25 cellular contexts compared by ENCODE assay signal in the genomic region with DNA sequence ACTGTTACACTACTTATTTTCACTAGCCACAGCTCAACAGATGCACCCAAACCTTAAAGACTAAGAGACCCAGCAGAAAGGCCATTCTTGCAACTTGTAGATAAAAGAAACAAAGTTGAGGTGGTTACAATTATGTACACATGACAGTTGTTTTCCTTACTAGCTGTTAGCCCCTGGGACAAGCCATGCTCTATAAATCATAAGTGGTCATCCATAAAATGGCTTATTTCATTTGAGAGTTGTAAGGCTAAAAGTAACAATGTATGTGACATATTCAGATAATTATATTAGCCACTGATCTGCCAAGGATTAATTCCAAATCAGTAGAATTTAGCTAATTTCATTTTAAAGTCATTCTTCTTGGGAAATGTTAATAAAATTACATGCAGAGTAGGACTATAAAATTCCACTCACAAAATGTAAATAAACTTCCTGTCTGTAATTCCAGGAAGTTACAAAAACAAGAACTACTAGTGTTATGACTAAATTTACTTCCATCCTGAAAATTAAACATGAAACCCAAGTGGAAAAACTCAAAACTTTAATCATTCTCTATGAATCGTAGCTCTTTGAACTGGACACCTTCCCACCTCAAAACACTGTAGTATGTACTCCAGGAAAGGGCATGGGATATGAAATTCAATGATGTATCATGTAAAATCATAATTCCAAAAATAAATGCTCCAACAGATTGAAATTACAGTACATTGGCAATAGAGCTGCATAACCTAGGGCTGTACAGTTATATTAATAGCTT. TPM values are rescaled to one million over a fixed set of nuclear protein-coding genes. Genes with fewer than 3 reads are reported as not detected.
DNase-seq lines count a peak whose midpoint lies in the region; ATAC-seq, FAIRE-seq and TF ChIP-seq lines count a peak whose summit lies in the region.
"Had no signal": no experiment of that assay in that cellular context is flagged by ENCODE, and none has a peak within 500 bp of the region (broad histone marks: within the 10 kb centered on the region; RNA-seq: fewer than 3 reads in every experiment).

No MANE protein-coding gene starts in this region.

- H2AFZ ChIP-seq in endothelial cell of umbilical vein (ENCODE audit: low read depth, low read length), result no peak overlapping the region

- CTCF ChIA-PET in endothelial cell of umbilical vein (lab: Charles Lee) (interaction anchor here (1.0 to 2.0 kb wide), 7 partner anchors 9 to 42 kb away, joined by 3 to 8 read pairs (median 3); no protein-coding TSS in a partner anchor), Caco-2 (lab: Charles Lee) (interaction anchor here (0.6 kb wide), 1 partner anchor 13 kb away, joined by 8 read pairs; a partner anchor contains a TSS)

- peak overlapping the region; percentile 17 for H3K27ac Mint-ChIP-seq in T-helper 2 cell treated with Interferon-gamma antibody and Interleukin-4, amounts not matched to agents 5 μg/mL and 100 μg/mL, for 36 hours
- peak overlapping the region; percentile 76 for H3K27ac Mint-ChIP-seq in activated T-helper 1 cell treated with anti-CD3 and anti-CD28 coated beads, Interleukin-12 subunit alpha, Interleukin-12 subunit beta, Interleukin-2, Interleukin-4 antibody, amounts not matched to agents 30 ng/mL and 10 ng/mL and 1 ng/mL, durations not matched to agents 14 hours and 24 hours and 36 hours
- H3K27ac Mint-ChIP-seq in Caco-2 (ENCODE audit: unreplicated experiment), result no peak overlapping the region
- H3K27ac Mint-ChIP-seq: naive B cell had no signal

- TF ChIP-seq CTCF in endothelial cell of umbilical vein (IDR thresholded peaks at IDR 0.05; ENCODE audit: extremely low read depth in 1 of 2, insufficient read depth in 1 of 2, low read depth in 1 of 2, low read length in 2 of 2), result no peak
- no peak for TF ChIP-seq CTCF in Caco-2 (IDR thresholded peaks at IDR 0.05; ENCODE audit: insufficient read depth in 1 of 2, low read depth in 1 of 2, low read length in 1 of 2, severe bottlenecking in 1 of 2, unreplicated experiment in 1 of 2)

- H3K4me1 ChIP-seq in endothelial cell of umbilical vein (ENCODE audit: control insufficient read depth, extremely low read depth, insufficient read depth, low read length) (peaks cover 9% of the 10 kb centered on the region), Caco-2 (no peaks in the 10 kb centered on the region)

- no peaks in the 10 kb centered on the region for H3K9me1 ChIP-seq in endothelial cell of umbilical vein (replicated peaks; ENCODE audit: control insufficient read depth, extremely low read depth, insufficient read depth, low read length)

- H3K27me3 Mint-ChIP-seq in T-helper 2 cell treated with Interferon-gamma antibody and Interleukin-4, amounts not matched to agents 5 μg/mL and 100 μg/mL, for 36 hours (ENCODE audit: low read depth), result no peaks in the 10 kb centered on the region
- no peaks in the 10 kb centered on the region for H3K27me3 Mint-ChIP-seq in activated T-helper 1 cell treated with anti-CD3 and anti-CD28 coated beads, Interleukin-12 subunit alpha, Interleukin-12 subunit beta, Interleukin-2, Interleukin-4 antibody, amounts not matched to agents 30 ng/mL and 10 ng/mL and 1 ng/mL, durations not matched to agents 14 hours and 24 hours and 36 hours (ENCODE audit: insufficient read depth)
- H3K27me3 Mint-ChIP-seq in Caco-2 (ENCODE audit: insufficient read depth, unreplicated experiment), result no peaks in the 10 kb centered on the region
- H3K27me3 Mint-ChIP-seq: central memory CD8-positive, alpha-beta T cell; naive B cell had no signal

- no peaks in the 10 kb centered on the region for H3K9me3 Mint-ChIP-seq in T-helper 2 cell treated with Interferon-gamma antibody and Interleukin-4, amounts not matched to agents 5 μg/mL and 100 μg/mL, for 36 hours
- H3K9me3 Mint-ChIP-seq in activated T-helper 1 cell treated with anti-CD3 and anti-CD28 coated beads, Interleukin-12 subunit alpha, Interleukin-12 subunit beta, Interleukin-2, Interleukin-4 antibody, amounts not matched to agents 30 ng/mL and 10 ng/mL and 1 ng/mL, durations not matched to agents 14 hours and 24 hours and 36 hours, result no peaks in the 10 kb centered on the region
- H3K9me3 Mint-ChIP-seq in Caco-2 (ENCODE audit: unreplicated experiment), result no peaks in the 10 kb centered on the region
- H3K9me3 Mint-ChIP-seq: central memory CD8-positive, alpha-beta T cell; naive B cell had no signal

- H3K9ac ChIP-seq in endothelial cell of umbilical vein (replicated peaks; ENCODE audit: extremely low read depth, insufficient read depth, low read length), result no peak overlapping the region

- H3K4me1 Mint-ChIP-seq in T-helper 2 cell treated with Interferon-gamma antibody and Interleukin-4, amounts not matched to agents 5 μg/mL and 100 μg/mL, for 36 hours (ENCODE audit: low read depth), result peaks cover 35% of the 10 kb centered on the region
- H3K4me1 Mint-ChIP-seq in activated T-helper 1 cell treated with anti-CD3 and anti-CD28 coated beads, Interleukin-12 subunit alpha, Interleukin-12 subunit beta, Interleukin-2, Interleukin-4 antibody, amounts not matched to agents 30 ng/mL and 10 ng/mL and 1 ng/mL, durations not matched to agents 14 hours and 24 hours and 36 hours (ENCODE audit: low read depth), result peaks cover 42% of the 10 kb centered on the region
- H3K4me1 Mint-ChIP-seq in Caco-2 (ENCODE audit: low read depth, unreplicated experiment), result no peaks in the 10 kb centered on the region
- H3K4me1 Mint-ChIP-seq: central memory CD8-positive, alpha-beta T cell had no signal

- peak overlapping the region; percentile 44 for H3K4me2 ChIP-seq in endothelial cell of umbilical vein (ENCODE audit: insufficient read depth, low read length)

- peak overlapping the region; percentile 14 for H3K4me3 Mint-ChIP-seq in T-helper 2 cell treated with Interferon-gamma antibody and Interleukin-4, amounts not matched to agents 5 μg/mL and 100 μg/mL, for 36 hours
- peak overlapping the region; percentile 7 for H3K4me3 Mint-ChIP-seq in activated T-helper 1 cell treated with anti-CD3 and anti-CD28 coated beads, Interleukin-12 subunit alpha, Interleukin-12 subunit beta, Interleukin-2, Interleukin-4 antibody, amounts not matched to agents 30 ng/mL and 10 ng/mL and 1 ng/mL, durations not matched to agents 14 hours and 24 hours and 36 hours
- H3K4me3 Mint-ChIP-seq in Caco-2 (ENCODE audit: unreplicated experiment), result no peak overlapping the region
- H3K4me3 Mint-ChIP-seq: central memory CD8-positive, alpha-beta T cell; naive B cell had no signal

- peaks cover 34% of the 10 kb centered on the region for H3K36me3 Mint-ChIP-seq in T-helper 2 cell treated with Interferon-gamma antibody and Interleukin-4, amounts not matched to agents 5 μg/mL and 100 μg/mL, for 36 hours (ENCODE audit: low read depth)
- H3K36me3 Mint-ChIP-seq in activated T-helper 1 cell treated with anti-CD3 and anti-CD28 coated beads, Interleukin-12 subunit alpha, Interleukin-12 subunit beta, Interleukin-2, Interleukin-4 antibody, amounts not matched to agents 30 ng/mL and 10 ng/mL and 1 ng/mL, durations not matched to agents 14 hours and 24 hours and 36 hours (ENCODE audit: low read depth), result peaks cover 38% of the 10 kb centered on the region
- H3K36me3 Mint-ChIP-seq in Caco-2 (ENCODE audit: insufficient read depth, unreplicated experiment), result peaks cover 11% of the 10 kb centered on the region

- POLR2A ChIA-PET in endothelial cell of umbilical vein (lab: Charles Lee) (no interaction called here), Caco-2 (lab: Charles Lee) (no interaction called here)

- peaks cover 0 to 7% of the 10 kb centered on the region in 2 experiments for H3K36me3 ChIP-seq in endothelial cell of umbilical vein (ENCODE audit: control insufficient read depth in 2 of 2, extremely low read depth in 1 of 2, insufficient read depth in 2 of 2, low read length in 2 of 2)
- H3K36me3 ChIP-seq in Caco-2 (ENCODE audit: control insufficient read depth, insufficient read depth, low read length), result peaks cover 3% of the 10 kb centered on the region

- no peak overlapping the region for H3K27ac ChIP-seq in endothelial cell of umbilical vein (ENCODE audit: insufficient read depth, low read depth, low read length)
- H3K27ac ChIP-seq: dorsolateral prefrontal cortex, Peyer's patch, tibial artery had no signal

- FAIRE-seq in endothelial cell of umbilical vein (lab: Jason Lieb, UNC), result peak; percentile 52
- FAIRE-seq: A204.1, islet of Langerhans had no signal

- peaks cover 32% of the 10 kb centered on the region for H3K79me2 ChIP-seq in endothelial cell of umbilical vein (ENCODE audit: control insufficient read depth, insufficient read depth, low read length)

- H3K4me3 ChIP-seq in endothelial cell of umbilical vein (replicated peaks in 1 of 3; ENCODE audit: insufficient read depth in 1 of 3, low read depth in 1 of 3, low read length in 3 of 3) (no peak overlapping the region), Caco-2 (ENCODE audit: low read depth, low read length) (no peak overlapping the region)
- H3K4me3 ChIP-seq: dorsolateral prefrontal cortex, Peyer's patch, tibial artery had no signal

- intact Hi-C loops in activated T-helper 1 cell treated with anti-CD3 and anti-CD28 coated beads, Interleukin-12 subunit alpha, Interleukin-12 subunit beta, Interleukin-2, Interleukin-4 antibody, amounts not matched to agents 30 ng/mL and 10 ng/mL and 1 ng/mL, durations not matched to agents 14 hours and 24 hours and 36 hours (cut with micrococcal nuclease), result no loop called here
- intact Hi-C loops in endothelial cell of umbilical vein (cut with micrococcal nuclease) (no loop called here), Caco-2 (cut with micrococcal nuclease; ENCODE audit: unreplicated experiment) (no loop called here)

- dilution Hi-C loops in endothelial cell of umbilical vein (cut with MboI; ENCODE audit: extremely low pct_ligation_motif_present, low sequenced_read_pairs), result no loop called here

- H3K27me3 ChIP-seq in endothelial cell of umbilical vein (ENCODE audit: control insufficient read depth in 2 of 2, insufficient read depth in 2 of 2, low read length in 2 of 2), result no peaks in the 10 kb centered on the region
- H3K27me3 ChIP-seq in Caco-2 (replicated peaks; ENCODE audit: control insufficient read depth, insufficient read depth, low read length), result no peaks in the 10 kb centered on the region
- H3K27me3 ChIP-seq: dorsolateral prefrontal cortex, Peyer's patch, tibial artery had no signal

- no peak for DNase-seq in T-helper 2 cell treated with Interferon-gamma antibody and Interleukin-4, amounts not matched to agents 5 μg/mL and 100 μg/mL, for 36 hours (ENCODE audit: low spot score)
- no peak for DNase-seq in T-helper 2 cell
- peak; percentile 45 for DNase-seq in CD1c-positive myeloid dendritic cell (ENCODE audit: extremely low spot score)
- DNase-seq in activated T-helper 1 cell treated with anti-CD3 and anti-CD28 coated beads, Interleukin-12 subunit alpha, Interleukin-12 subunit beta, Interleukin-2, Interleukin-4 antibody, amounts not matched to agents 30 ng/mL and 10 ng/mL and 1 ng/mL, durations not matched to agents 14 hours and 24 hours and 36 hours (ENCODE audit: low spot score), result no peak
- peak; percentile 32 for DNase-seq in endothelial cell of umbilical vein (ENCODE audit: low read depth, low spot score)
- DNase-seq in stimulated activated CD4-positive, alpha-beta T cell treated with anti-CD3 and anti-CD28 coated beads, Interleukin-12 subunit alpha, Interleukin-12 subunit beta, amount 100 ng/mL, for 4 hours, result no peak
- no peak for DNase-seq in Caco-2
- DNase-seq: AML-193, dorsolateral prefrontal cortex, GDM1, glutamatergic neuron, H7, naive B cell, NCI-H1092, NCI-H187 treated with DMSO at 0.1 percent for 48 hours, NCI-H526 treated with DMSO at 0.1 percent for 48 hours, Peyer's patch, SHP77 treated with DMSO at 0.1 percent for 48 hours, SW 1271 had no signal

- BruUV-seq in endothelial cell of umbilical vein (replicated peaks; lab: Mats Ljungman, UMichigan) (no TSS peak), Caco-2 (replicated peaks; lab: Mats Ljungman, UMichigan) (no TSS peak)

- ATAC-seq in HG02938 (IDR thresholded peaks at IDR 0.05; ENCODE audit: unreplicated experiment), result no peak

- H3K9me3 ChIP-seq in endothelial cell of umbilical vein (replicated peaks; ENCODE audit: control insufficient read depth, insufficient read depth, low read length) (no peaks in the 10 kb centered on the region), Caco-2 (no peaks in the 10 kb centered on the region)
- H3K9me3 ChIP-seq: Peyer's patch, tibial artery had no signal

- no peaks in the 10 kb centered on the region for H4K20me1 ChIP-seq in endothelial cell of umbilical vein (replicated peaks; ENCODE audit: control insufficient read depth, extremely low read depth, insufficient read depth, low read length)

- TF ChIP-seq POLR2A in endothelial cell of umbilical vein (IDR thresholded peaks at IDR 0.05; ENCODE audit: low read depth, low read length), result no peak

RNA-seq across cellular contexts. Expression of a gene that starts 13.3 kb away (rescaled TPM):
- 169 and 171 TPM in 2 replicates for total RNA-seq in activated T-helper 1 cell treated with anti-CD3 and anti-CD28 coated beads, Interleukin-12 subunit alpha, Interleukin-12 subunit beta, Interleukin-2, Interleukin-4 antibody, amounts not matched to agents 30 ng/mL and 10 ng/mL and 1 ng/mL, durations not matched to agents 14 hours and 24 hours and 36 hours
- total RNA-seq in endothelial cell of umbilical vein (32.7 and 35.3 TPM in 2 replicates), Caco-2 (2022) (40.6 and 46.4 TPM in 2 replicates)
- 47.0 and 59.7 TPM in 2 replicates for polyA plus RNA-seq in endothelial cell of umbilical vein
- polyA plus RNA-seq in endothelial cell of umbilical vein (2011; cell fraction: cytosol; rRNA removed), result 30.4 and 34.8 TPM in 2 replicates
- 112 and 119 TPM in 2 replicates for polyA plus RNA-seq in endothelial cell of umbilical vein (2011; cell fraction: nucleus; rRNA removed)
- 24.8 and 31.4 TPM in 2 replicates for polyA plus RNA-seq in endothelial cell of umbilical vein (2012)
- 107 and 132 TPM in 2 replicates for polyA minus RNA-seq in endothelial cell of umbilical vein
- 6.9 TPM for polyA minus RNA-seq in endothelial cell of umbilical vein (2011; cell fraction: cytosol; rRNA and poly(A)+ RNA removed)
- polyA minus RNA-seq in endothelial cell of umbilical vein (2011; cell fraction: nucleus; rRNA and poly(A)+ RNA removed), result 55.9 and 68.8 TPM in 2 replicates

RNA-seq across cellular contexts. Expression of a gene that starts 18.8 kb away (rescaled TPM):
- total RNA-seq in activated T-helper 1 cell treated with anti-CD3 and anti-CD28 coated beads, Interleukin-12 subunit alpha, Interleukin-12 subunit beta, Interleukin-2, Interleukin-4 antibody, amounts not matched to agents 30 ng/mL and 10 ng/mL and 1 ng/mL, durations not matched to agents 14 hours and 24 hours and 36 hours, result 23.9 and 27.0 TPM in 2 replicates
- total RNA-seq in endothelial cell of umbilical vein, result not detected in 2 replicates
- polyA plus RNA-seq in endothelial cell of umbilical vein, result not detected in 2 replicates
- polyA plus RNA-seq in endothelial cell of umbilical vein (2011; cell fraction: cytosol; rRNA removed), result 0.08 TPM in 1 of 2 replicates, not detected in the other
- not detected in 2 replicates for polyA plus RNA-seq in endothelial cell of umbilical vein (2011; cell fraction: nucleus; rRNA removed)
- not detected in 2 replicates for polyA plus RNA-seq in endothelial cell of umbilical vein (2012)
- not detected in 2 replicates for polyA minus RNA-seq in endothelial cell of umbilical vein
- not detected for polyA minus RNA-seq in endothelial cell of umbilical vein (2011; cell fraction: cytosol; rRNA and poly(A)+ RNA removed)
- not detected in 2 replicates for polyA minus RNA-seq in endothelial cell of umbilical vein (2011; cell fraction: nucleus; rRNA and poly(A)+ RNA removed)
- total RNA-seq in Caco-2 (2022), result 3.8 and 4.1 TPM in 2 replicates
- polyA plus RNA-seq: liver had no signal

Comparison
In these comparisons a context has a peak if more than half of its experiments do, and no peak if none do; other contexts are left out.
1. DNase-seq: peak in CD1c-positive myeloid dendritic cell (single experiment) and endothelial cell of umbilical vein (single experiment); none in T-helper 2 cell treated with Interferon-gamma antibody and Interleukin-4, amounts not matched to agents 5 μg/mL and 100 μg/mL, for 36 hours (single experiment), T-helper 2 cell (0 of 5), activated T-helper 1 cell treated with anti-CD3 and anti-CD28 coated beads, Interleukin-12 subunit alpha, Interleukin-12 subunit beta, Interleukin-2, Interleukin-4 antibody, amounts not matched to agents 30 ng/mL and 10 ng/mL and 1 ng/mL, durations not matched to agents 14 hours and 24 hours and 36 hours (single experiment), stimulated activated CD4-positive, alpha-beta T cell treated with anti-CD3 and anti-CD28 coated beads, Interleukin-12 subunit alpha, Interleukin-12 subunit beta, amount 100 ng/mL, for 4 hours (single experiment) and Caco-2 (0 of 2).